ENCODE assay signal across 18 cellular contexts in genomic region chr13:45356966-45357689, GRCh38. TPM values are rescaled to one million over a fixed set of nuclear protein-coding genes. Genes with fewer than 3 reads are reported as not detected.
DNase-seq lines count a peak whose midpoint lies in the region; ATAC-seq, FAIRE-seq and TF ChIP-seq lines count a peak whose summit lies in the region.
"Had no signal": no experiment of that assay in that cellular context is flagged by ENCODE, and none has a peak within 500 bp of the region (broad histone marks: within the 10 kb centered on the region; RNA-seq: fewer than 3 reads in every experiment).

No MANE protein-coding gene starts in this region.

- no peak overlapping the region for H3K4me3 Mint-ChIP-seq in activated naive CD4-positive, alpha-beta T cell treated with anti-CD3 and anti-CD28 coated beads for 36 hours
- H3K4me3 Mint-ChIP-seq in stimulated activated naive B cell treated with anti-CD40 and anti-IgM and Interleukin-4, amounts not matched to agents 10 μg/mL and 1 μg/mL and 100 μg/mL, for 72 hours, result no peak overlapping the region
- H3K4me3 Mint-ChIP-seq: WTC11 had no signal

- intact Hi-C loops in activated naive CD4-positive, alpha-beta T cell treated with anti-CD3 and anti-CD28 coated beads for 36 hours (cut with micrococcal nuclease), result no loop called here

- H3K27ac ChIP-seq in SJCRH30, result no peak overlapping the region
- H3K27ac ChIP-seq: body of pancreas, pancreas had no signal

- no peaks in the 10 kb centered on the region for H3K9me3 ChIP-seq in SJCRH30 (replicated peaks)
- H3K9me3 ChIP-seq: body of pancreas, HAP-1, pancreas had no signal

- H3K36me3 Mint-ChIP-seq in activated naive CD4-positive, alpha-beta T cell treated with anti-CD3 and anti-CD28 coated beads for 36 hours (ENCODE audit: low read depth), result peaks cover 27% of the 10 kb centered on the region
- peaks cover 33 to 42% of the 10 kb centered on the region in 2 donors for H3K36me3 Mint-ChIP-seq in stimulated activated naive B cell treated with anti-CD40 and anti-IgM and Interleukin-4, amounts not matched to agents 10 μg/mL and 1 μg/mL and 100 μg/mL, for 72 hours

- peak overlapping the region; percentile 37 for H3K27ac Mint-ChIP-seq in activated naive CD4-positive, alpha-beta T cell treated with anti-CD3 and anti-CD28 coated beads for 36 hours
- H3K27ac Mint-ChIP-seq in stimulated activated naive B cell treated with anti-CD40 and anti-IgM and Interleukin-4, amounts not matched to agents 10 μg/mL and 1 μg/mL and 100 μg/mL, for 72 hours, result peak overlapping the region; percentile 70
- H3K27ac Mint-ChIP-seq: WTC11 had no signal

- CTCF ChIA-PET in activated naive CD4-positive, alpha-beta T cell treated with anti-CD3 and anti-CD28 coated beads for 36 hours (lab: Charles Lee), result interaction anchor here (0.6 to 2.3 kb wide), 5 partner anchors 13 to 244 kb away, joined by 3 to 9 read pairs (median 3); no protein-coding TSS in a partner anchor

- no peaks in the 10 kb centered on the region for H3K27me3 ChIP-seq in bronchial epithelial cell (ENCODE audit: control insufficient read depth, insufficient read depth, low read length)
- no peaks in the 10 kb centered on the region for H3K27me3 ChIP-seq in SJCRH30
- H3K27me3 ChIP-seq: body of pancreas, pancreas had no signal

- peaks cover 15% of the 10 kb centered on the region for H3K4me1 Mint-ChIP-seq in activated naive CD4-positive, alpha-beta T cell treated with anti-CD3 and anti-CD28 coated beads for 36 hours (ENCODE audit: low read depth)
- peaks cover 14 to 27% of the 10 kb centered on the region in 2 donors for H3K4me1 Mint-ChIP-seq in stimulated activated naive B cell treated with anti-CD40 and anti-IgM and Interleukin-4, amounts not matched to agents 10 μg/mL and 1 μg/mL and 100 μg/mL, for 72 hours

- DNase-seq in activated naive CD4-positive, alpha-beta T cell treated with anti-CD3 and anti-CD28 coated beads for 36 hours, result no peak
- DNase-seq in activated naive CD4-positive, alpha-beta T cell treated with Interleukin-2 at 50 U/mL for 16 hours, result no peak
- peak; percentile 67 for DNase-seq in SKM-1 treated with dmso at 0.1 percent for 144 hours (lab: John Stamatoyannopoulos, UW; ENCODE audit: unreplicated experiment)
- no peak for DNase-seq in bronchial epithelial cell (ENCODE audit: low read depth)
- DNase-seq in stimulated activated naive B cell treated with anti-CD40 and anti-IgM and Interleukin-4, amounts not matched to agents 10 μg/mL and 1 μg/mL and 100 μg/mL, for 72 hours, result no peak
- no peak for DNase-seq in SJCRH30
- DNase-seq in NCI-H2227 treated with DMSO at 0.1 percent for 48 hours (lab: John Stamatoyannopoulos, UW), result no peak
- DNase-seq: activated T-cell treated with anti-CD3 and anti-CD28 coated beads, Interleukin-2, amount 50 U/mL, for 1 hour; body of pancreas; foreskin fibroblast; MM.1S; NCI-H2171; pancreas; SHP77 treated with DMSO at 0.1 percent for 48 hours had no signal

- TF ChIP-seq CTCF in bronchial epithelial cell (IDR thresholded peaks at IDR 0.05; ENCODE audit: insufficient read depth, low read length, severe bottlenecking), result no peak

- H3K36me3 ChIP-seq in bronchial epithelial cell (ENCODE audit: control insufficient read depth, insufficient read depth, low read length) (peaks cover 20% of the 10 kb centered on the region), SJCRH30 (peaks cover 8% of the 10 kb centered on the region; the same call in 1 of the 2 replicates)
- H3K36me3 ChIP-seq: pancreas had no signal

- no peaks in the 10 kb centered on the region for H3K27me3 Mint-ChIP-seq in activated naive CD4-positive, alpha-beta T cell treated with anti-CD3 and anti-CD28 coated beads for 36 hours (ENCODE audit: low read depth)
- H3K27me3 Mint-ChIP-seq in stimulated activated naive B cell treated with anti-CD40 and anti-IgM and Interleukin-4, amounts not matched to agents 10 μg/mL and 1 μg/mL and 100 μg/mL, for 72 hours, result no peaks in the 10 kb centered on the region

- no peak for ATAC-seq in stimulated activated naive B cell treated with anti-CD40 and anti-IgM and Interleukin-4, amounts not matched to agents 10 μg/mL and 1 μg/mL and 100 μg/mL, for 72 hours (replicated peaks)
- ATAC-seq in GM18517 (IDR thresholded peaks at IDR 0.05; ENCODE audit: unreplicated experiment), result no peak
- ATAC-seq: body of pancreas, pancreas, WTC11 had no signal

- no peaks in the 10 kb centered on the region for H3K4me1 ChIP-seq in SJCRH30
- H3K4me1 ChIP-seq: body of pancreas, HAP-1, pancreas had no signal

- FAIRE-seq in bronchial epithelial cell (lab: Jason Lieb, UNC), result peak; percentile 86
- FAIRE-seq: pancreas had no signal

- H3K4me3 ChIP-seq in bronchial epithelial cell (ENCODE audit: low read depth, low read length), result no peak overlapping the region
- H3K4me3 ChIP-seq in SJCRH30, result no peak overlapping the region
- H3K4me3 ChIP-seq: body of pancreas, HAP-1, pancreas, smooth muscle cell had no signal

- H3K9me3 Mint-ChIP-seq in activated naive CD4-positive, alpha-beta T cell treated with anti-CD3 and anti-CD28 coated beads for 36 hours, result no peaks in the 10 kb centered on the region
- no peaks in the 10 kb centered on the region for H3K9me3 Mint-ChIP-seq in stimulated activated naive B cell treated with anti-CD40 and anti-IgM and Interleukin-4, amounts not matched to agents 10 μg/mL and 1 μg/mL and 100 μg/mL, for 72 hours
- H3K9me3 Mint-ChIP-seq: WTC11 had no signal

RNA-seq across cellular contexts. Expression of gene TPT1, which starts 16.1 kb away (rescaled TPM):
- 1,000 to 10,000 TPM; 3,331 to 3,631 TPM for total RNA-seq in activated naive CD4-positive, alpha-beta T cell treated with anti-CD3 and anti-CD28 coated beads for 36 hours
- 6,256 and 7,903 TPM in 2 replicates for total RNA-seq in bronchial epithelial cell
- 2,959 and 3,278 TPM in 2 replicates for total RNA-seq in SJCRH30 (2014; rRNA removed; shearing (Covaris generic))
